ENCODE assay signal across 33 cellular contexts in the genomic region with DNA sequence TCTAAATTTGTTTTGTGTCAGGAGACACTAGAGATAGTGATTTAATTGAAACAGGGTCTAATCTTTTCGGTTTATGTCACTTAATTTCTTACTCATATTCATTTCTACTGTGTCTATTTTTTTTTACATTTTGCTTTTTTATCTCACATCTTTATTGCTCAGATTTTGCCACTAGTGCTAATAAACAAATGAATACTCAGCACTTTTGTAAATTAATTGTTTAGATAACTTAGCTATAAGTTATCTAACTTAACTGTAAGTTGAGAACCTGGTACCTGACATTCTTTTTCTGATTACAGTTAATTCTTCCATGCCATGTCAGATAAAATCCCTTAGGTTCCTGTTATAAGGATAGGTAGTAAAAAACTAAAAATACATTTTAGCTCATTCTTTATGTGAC. TPM values are rescaled to one million over a fixed set of nuclear protein-coding genes. Genes with fewer than 3 reads are reported as not detected.
"Had no signal": no experiment of that assay in that cellular context is flagged by ENCODE, and none has a peak within 500 bp of the region (broad histone marks: within the 10 kb centered on the region; RNA-seq: fewer than 3 reads in every experiment).

No MANE protein-coding gene starts in this region.

- H3K36me3 ChIP-seq: colonic mucosa, esophagus squamous epithelium, gastrocnemius medialis, heart right ventricle, left lung, lower lobe of right lung had no signal

- H3K9me3 ChIP-seq: colonic mucosa, esophagus squamous epithelium, gastrocnemius medialis, left lung, lower lobe of right lung, mucosa of descending colon had no signal

- ATAC-seq: effector memory CD8-positive, alpha-beta T cell; esophagus mucosa; gastrocnemius medialis; heart right ventricle; left cardiac atrium; left lung; left ventricle myocardium superior; lower lobe of right lung had no signal

- H3K27me3 ChIP-seq: colonic mucosa, esophagus squamous epithelium, gastrocnemius medialis, heart right ventricle, left lung had no signal

- H3K4me1 ChIP-seq: colonic mucosa, esophagus squamous epithelium, gastrocnemius medialis, heart right ventricle, left lung, lower lobe of right lung had no signal

- FAIRE-seq: endometrium, islet of Langerhans, keratinocyte had no signal

- H3K27ac ChIP-seq: colonic mucosa, epithelial cell of prostate, esophagus squamous epithelium, gastrocnemius medialis, heart right ventricle, left lung, lower lobe of right lung had no signal

- DNase-seq: cortex of kidney; effector CD8-positive, alpha-beta T cell; effector memory CD8-positive, alpha-beta T cell; endodermal cell; erythroblast; esophagus squamous epithelium; foreskin fibroblast; foreskin melanocyte; gastrocnemius medialis; glutamatergic neuron; head of caudate nucleus; heart right ventricle; hippocampal formation; left cardiac atrium; left lung; left ventricle myocardium superior; lower lobe of right lung; mesenchymal stem cell had no signal

- H3K4me3 ChIP-seq: colonic mucosa, esophagus squamous epithelium, gastrocnemius medialis, heart right ventricle, left lung, lower lobe of right lung, mucosa of descending colon had no signal

RNA-seq across cellular contexts. Expression of gene OR5M8, which starts 22.1 kb away (rescaled TPM):
- total RNA-seq: colonic mucosa, dermis microvascular lymphatic vessel endothelial cell, endodermal cell, esophagus mucosa, esophagus squamous epithelium, gastrocnemius medialis, glomerular endothelial cell, heart right ventricle, kidney epithelial cell, left cardiac atrium, left lung, left ventricle myocardium superior, lower leg skin, lower lobe of right lung, lung microvascular endothelial cell, mesenteric fat pad, mesothelial cell of epicardium, mucosa of descending colon, myocyte had no signal
- polyA plus RNA-seq: heart right ventricle, keratinocyte had no signal

RNA-seq across cellular contexts. Expression of gene OR5M11, which starts 29.8 kb away (rescaled TPM):
- total RNA-seq: colonic mucosa, dermis microvascular lymphatic vessel endothelial cell, endodermal cell, esophagus mucosa, esophagus squamous epithelium, gastrocnemius medialis, glomerular endothelial cell, heart right ventricle, kidney epithelial cell, left cardiac atrium, left lung, left ventricle myocardium superior, lower lobe of right lung, lung microvascular endothelial cell, mesenteric fat pad, mesothelial cell of epicardium, mucosa of descending colon, myocyte had no signal
- polyA plus RNA-seq: heart right ventricle, keratinocyte had no signal

RNA-seq across cellular contexts. Expression of gene OR5M3, which starts 40.1 kb away (rescaled TPM):
- total RNA-seq: colonic mucosa, dermis microvascular lymphatic vessel endothelial cell, endodermal cell, esophagus mucosa, esophagus squamous epithelium, gastrocnemius medialis, glomerular endothelial cell, heart right ventricle, kidney epithelial cell, left cardiac atrium, left lung, left ventricle myocardium superior, lower leg skin, lower lobe of right lung, lung microvascular endothelial cell, mesenteric fat pad, mesothelial cell of epicardium, mucosa of descending colon, myocyte had no signal
- polyA plus RNA-seq: heart right ventricle, keratinocyte had no signal
